ENCODE assay signal across 27 cellular contexts in genomic region chr17:44416558-44417289, GRCh38. TPM values are rescaled to one million over a fixed set of nuclear protein-coding genes. Genes with fewer than 3 reads are reported as not detected.
DNase-seq lines count a peak whose midpoint lies in the region; ATAC-seq, FAIRE-seq and TF ChIP-seq lines count a peak whose summit lies in the region.
"Had no signal": no experiment of that assay in that cellular context is flagged by ENCODE, and none has a peak within 500 bp of the region (broad histone marks: within the 10 kb centered on the region; RNA-seq: fewer than 3 reads in every experiment).

No MANE protein-coding gene starts in this region.

- ATAC-seq in RWPE2 (ENCODE audit: low read depth), result no peak
- peak in 3 of 4 donors; percentile 45 to 51 (median 48) for ATAC-seq in pancreas
- no peak for ATAC-seq in GM21423 (IDR thresholded peaks at IDR 0.05; ENCODE audit: unreplicated experiment)
- no peak for ATAC-seq in stimulated activated naive CD8-positive, alpha-beta T cell treated with anti-CD3 and anti-CD28 coated beads, Interleukin-15, amount 100 ng/mL, for 72 hours
- ATAC-seq: naive thymus-derived CD4-positive, alpha-beta T cell had no signal

- H3K4me3 ChIP-seq in HUES48 (ENCODE audit: low read depth, low read length), result no peak overlapping the region
- H3K4me3 ChIP-seq in RWPE2 (ENCODE audit: severe bottlenecking), result no peak overlapping the region
- H3K4me3 ChIP-seq in epithelial cell of proximal tubule (ENCODE audit: low read depth, low read length), result no peak overlapping the region
- H3K4me3 ChIP-seq in pancreas, result no peak overlapping the region
- H3K4me3 ChIP-seq: BLaER1 treated with 17β-estradiol and CSF1 and Interleukin-3, amounts not matched to agents 10 nM and 100 nM; HAP-1; left lung; upper lobe of left lung had no signal

- intact Hi-C loops in pancreas (cut with DNase I), result no loop called here
- intact Hi-C loops in posterior cingulate gyrus (cut with DNase I), result no loop called here

- H3K9me3 Mint-ChIP-seq in stimulated activated naive CD8-positive, alpha-beta T cell treated with anti-CD3 and anti-CD28 coated beads, Interleukin-15, amount 100 ng/mL, for 72 hours, result no peaks in the 10 kb centered on the region
- H3K9me3 Mint-ChIP-seq: naive thymus-derived CD4-positive, alpha-beta T cell; T-helper 2 cell treated with Interferon-gamma antibody and Interleukin-4, amounts not matched to agents 5 μg/mL and 100 μg/mL, for 36 hours had no signal

- no peak for TF ChIP-seq CTCF in RWPE2 (IDR thresholded peaks at IDR 0.05; ENCODE audit: poor library complexity, severe bottlenecking)
- no peak for TF ChIP-seq CTCF in epithelial cell of proximal tubule (conservative IDR thresholded peaks at IDR 0.05; ENCODE audit: low read depth, low read length)
- TF ChIP-seq CTCF in pancreas (IDR thresholded peaks at IDR 0.05), result no peak

- H3K36me3 ChIP-seq in HUES48 (ENCODE audit: control insufficient read depth, insufficient read depth, low read length), result peaks cover 42% of the 10 kb centered on the region
- H3K36me3 ChIP-seq in RWPE2 (ENCODE audit: low read depth), result peaks cover 41% of the 10 kb centered on the region
- no peaks in the 10 kb centered on the region for H3K36me3 ChIP-seq in pancreas

- no peaks in the 10 kb centered on the region for H3K27me3 ChIP-seq in HUES48 (ENCODE audit: control insufficient read depth, insufficient read depth, low read length)
- H3K27me3 ChIP-seq in RWPE2 (ENCODE audit: insufficient read depth, poor library complexity, severe bottlenecking), result no peaks in the 10 kb centered on the region
- no peaks in the 10 kb centered on the region for H3K27me3 ChIP-seq in pancreas
- H3K27me3 ChIP-seq: BLaER1 treated with 17β-estradiol and CSF1 and Interleukin-3, amounts not matched to agents 10 nM and 100 nM; left lung; upper lobe of left lung had no signal

- no peaks in the 10 kb centered on the region for H3K27me3 Mint-ChIP-seq in stimulated activated naive CD8-positive, alpha-beta T cell treated with anti-CD3 and anti-CD28 coated beads, Interleukin-15, amount 100 ng/mL, for 72 hours
- H3K27me3 Mint-ChIP-seq: naive thymus-derived CD4-positive, alpha-beta T cell had no signal

- no peak overlapping the region for H3K4me3 Mint-ChIP-seq in stimulated activated naive CD8-positive, alpha-beta T cell treated with anti-CD3 and anti-CD28 coated beads, Interleukin-15, amount 100 ng/mL, for 72 hours
- H3K4me3 Mint-ChIP-seq: mesothelial cell of epicardium; naive thymus-derived CD4-positive, alpha-beta T cell; T-helper 2 cell treated with Interferon-gamma antibody and Interleukin-4, amounts not matched to agents 5 μg/mL and 100 μg/mL, for 36 hours had no signal

- H3K4me1 Mint-ChIP-seq in stimulated activated naive CD8-positive, alpha-beta T cell treated with anti-CD3 and anti-CD28 coated beads, Interleukin-15, amount 100 ng/mL, for 72 hours, result peaks cover 10% of the 10 kb centered on the region
- H3K4me1 Mint-ChIP-seq: mesothelial cell of epicardium had no signal

- H3K27ac ChIP-seq in HUES48 (ENCODE audit: low read depth, low read length) (peak overlapping the region; percentile 14), RWPE2 (ENCODE audit: poor library complexity, severe bottlenecking) (peak overlapping the region; percentile 10), pancreas (peak overlapping the region in 2 of 4 donors; percentile 10 to 68)
- H3K27ac ChIP-seq: BLaER1 treated with 17β-estradiol and CSF1 and Interleukin-3, amounts not matched to agents 10 nM and 100 nM; left lung; upper lobe of left lung; VCaP had no signal

- DNase-seq in RWPE2 (ENCODE audit: low spot score) (no peak), epithelial cell of proximal tubule (ENCODE audit: low read depth) (peak; percentile 39), pancreas (no peak), posterior cingulate gyrus (no peak)
- DNase-seq in stimulated activated naive CD8-positive, alpha-beta T cell treated with anti-CD3 and anti-CD28 coated beads, Interleukin-15, amount 100 ng/mL, for 72 hours, result no peak
- DNase-seq: activated CD4-positive, alpha-beta T cell treated with anti-CD3 and anti-CD28 coated beads for 4 hours; activated gamma-delta T cell; COR-L47; left lung; naive thymus-derived CD4-positive, alpha-beta T cell; NCI-H1417; NCI-H2081 treated with DMSO at 0.1 percent for 48 hours; NCI-H345; NCI-H774; Right ventricle myocardium superior; stimulated activated CD4-positive, alpha-beta T cell treated with anti-CD3 and anti-CD28 coated beads, Interleukin-2, amount 100 ng/mL, for 24 hours; substantia nigra; upper lobe of left lung had no signal

- no peak overlapping the region for H3K9ac ChIP-seq in HUES48 (ENCODE audit: low read depth, low read length)
- H3K9ac ChIP-seq: BLaER1 treated with 17β-estradiol and CSF1 and Interleukin-3, amounts not matched to agents 10 nM and 100 nM had no signal

- FAIRE-seq in pancreas (lab: Jason Lieb, UNC), result no peak

- H3K4me1 ChIP-seq in HUES48 (ENCODE audit: control insufficient read depth, insufficient read depth, low read length) (no peaks in the 10 kb centered on the region), RWPE2 (ENCODE audit: insufficient read depth, poor library complexity, severe bottlenecking) (peaks cover 8% of the 10 kb centered on the region), pancreas (peaks cover 0 to 7% (median 0%) of the 10 kb centered on the region in 3 donors)
- H3K4me1 ChIP-seq: left lung, upper lobe of left lung had no signal

- H3K9me3 ChIP-seq in HUES48 (ENCODE audit: control insufficient read depth, insufficient read depth, low read length), result no peaks in the 10 kb centered on the region
- H3K9me3 ChIP-seq in RWPE2 (ENCODE audit: severe bottlenecking), result no peaks in the 10 kb centered on the region
- no peaks in the 10 kb centered on the region for H3K9me3 ChIP-seq in pancreas
- H3K9me3 ChIP-seq: HAP-1, left lung, upper lobe of left lung had no signal

- peak overlapping the region in 1 of 2 donors; percentile 19 for H3K27ac Mint-ChIP-seq in stimulated activated naive CD8-positive, alpha-beta T cell treated with anti-CD3 and anti-CD28 coated beads, Interleukin-15, amount 100 ng/mL, for 72 hours
- H3K27ac Mint-ChIP-seq: mesothelial cell of epicardium; T-helper 2 cell treated with Interferon-gamma antibody and Interleukin-4, amounts not matched to agents 5 μg/mL and 100 μg/mL, for 36 hours had no signal

- 64 to 65% methylated on average over 2 of the region's 2 CpGs for WGBS in pancreas, 2 donors

RNA-seq across cellular contexts. Expression of gene ITGA2B, which starts 27.3 kb away (rescaled TPM):
- total RNA-seq in epithelial cell of proximal tubule (0.14 and 0.81 TPM in 2 replicates), pancreas (under 1 TPM; 0.09 to 0.61 (median 0.46) TPM)
- under 1 TPM; 0.42 to 0.53 TPM for polyA plus RNA-seq in pancreas
- total RNA-seq: HT-29, osteoblast had no signal
- polyA plus RNA-seq: naive thymus-derived CD4-positive, alpha-beta T cell had no signal

RNA-seq across cellular contexts. Expression of gene FAM171A2, which starts 53.1 kb away (rescaled TPM):
- total RNA-seq in epithelial cell of proximal tubule (8.0 and 15.0 TPM in 2 replicates), pancreas (under 1 TPM; 0.24 to 0.97 (median 0.44) TPM)
- polyA plus RNA-seq in pancreas, result 1 to 10 TPM in 1 of 2 donors, under 1 TPM in 1; 0.87 to 1.3 TPM

Comparison
In these comparisons a context has a peak if more than half of its experiments do, and no peak if none do; other contexts are left out.
1. ATAC-seq: peak in pancreas (3 of 4); none in RWPE2 (single experiment), GM21423 (single experiment) and stimulated activated naive CD8-positive, alpha-beta T cell treated with anti-CD3 and anti-CD28 coated beads, Interleukin-15, amount 100 ng/mL, for 72 hours (single experiment).